Comparison of ENCODE assay signal across 4 cellular contexts in genomic region chr17:38266571-38266970, GRCh38. TPM values are rescaled to one million over a fixed set of nuclear protein-coding genes. Genes with fewer than 3 reads are reported as not detected.
DNase-seq lines count a peak whose midpoint lies in the region; ATAC-seq and TF ChIP-seq lines count a peak whose summit lies in the region.
"Not testable (repeated sequence)": the region's sequence is repeated elsewhere in the genome, so short reads cannot be mapped to it uniquely, and the experiment has no call there.

No MANE protein-coding gene starts in this region.

- H3K4me1 Mint-ChIP-seq in endodermal cell, result peaks cover 17% of the 10 kb centered on the region

- ATAC-seq in left lobe of liver, result not testable (repeated sequence)

- H3K4me3 Mint-ChIP-seq in endodermal cell, result not testable (repeated sequence)

- not testable (repeated sequence) for H3K36me3 ChIP-seq in endodermal cell (ENCODE audit: control insufficient read depth, insufficient read depth, low read length); neutrophil

- intact Hi-C loops in posterior vena cava (cut with DNase I), result not testable (repeated sequence)

- 91 to 97% methylated on average over 7 to 16 of the region's 17 CpGs for whole genome bisulfite sequencing in endodermal cell (ENCODE audit: insufficient coverage in 1 of 2, insufficient read length in 1 of 2), 2 experiments

- not testable (repeated sequence) for TF ChIP-seq CTCF in endodermal cell (conservative IDR thresholded peaks at IDR 0.05); neutrophil (IDR thresholded peaks at IDR 0.05)

- not testable (repeated sequence) for H3K4me3 ChIP-seq in endodermal cell (ENCODE audit: low read length); neutrophil (ENCODE audit: low read depth in 1 of 2, low read length in 1 of 2)

- not testable (repeated sequence) for H3K27me3 Mint-ChIP-seq in endodermal cell (ENCODE audit: insufficient read depth)

- H3K36me3 Mint-ChIP-seq in endodermal cell (ENCODE audit: low read depth), result not testable (repeated sequence)

- H3K27ac ChIP-seq in endodermal cell (ENCODE audit: low read depth, low read length), result not testable (repeated sequence)
- peak overlapping the region; percentile 72 for H3K27ac ChIP-seq in neutrophil

- H3K9ac ChIP-seq in endodermal cell (ENCODE audit: extremely low read depth, low read length, poor library complexity, severe bottlenecking), result not testable (repeated sequence)

- peak; percentile 34 for DNase-seq in endodermal cell
- peak; percentile 33 for DNase-seq in left lobe of liver (ENCODE audit: low spot score)
- DNase-seq in posterior vena cava (ENCODE audit: low spot score), result peak; percentile 9

- H3K27me3 ChIP-seq in endodermal cell (ENCODE audit: control insufficient read depth, insufficient read depth, low read length, poor library complexity, severe bottlenecking); neutrophil: not testable (repeated sequence)

- not testable (repeated sequence) for H3K4me1 ChIP-seq in endodermal cell (ENCODE audit: control insufficient read depth, insufficient read depth, low read length)
- peaks cover 11 to 18% of the 10 kb centered on the region in 2 experiments for H3K4me1 ChIP-seq in neutrophil (ENCODE audit: control insufficient read depth in 1 of 2, insufficient read depth in 1 of 2, low read depth in 1 of 2, low read length in 1 of 2)

- H3K9me3 Mint-ChIP-seq in endodermal cell, result not testable (repeated sequence)

- H3K9me3 ChIP-seq in endodermal cell (ENCODE audit: control insufficient read depth, low read length); neutrophil: not testable (repeated sequence)

- not testable (repeated sequence) for H3K27ac Mint-ChIP-seq in endodermal cell

RNA-seq across cellular contexts. Expression of gene MRPL45, which starts 30.4 kb away (rescaled TPM):
- total RNA-seq in endodermal cell (10 to 100 TPM; 48.8 to 51.9 TPM), left lobe of liver (19.1 TPM), posterior vena cava (10 to 100 TPM; 14.9 to 18.0 TPM)
- 49.7 TPM for polyA plus RNA-seq in endodermal cell (2013, experiment 1 of 2)
- polyA plus RNA-seq in endodermal cell (2013, experiment 2 of 2), result 47.2 TPM
